In the genomic region with DNA sequence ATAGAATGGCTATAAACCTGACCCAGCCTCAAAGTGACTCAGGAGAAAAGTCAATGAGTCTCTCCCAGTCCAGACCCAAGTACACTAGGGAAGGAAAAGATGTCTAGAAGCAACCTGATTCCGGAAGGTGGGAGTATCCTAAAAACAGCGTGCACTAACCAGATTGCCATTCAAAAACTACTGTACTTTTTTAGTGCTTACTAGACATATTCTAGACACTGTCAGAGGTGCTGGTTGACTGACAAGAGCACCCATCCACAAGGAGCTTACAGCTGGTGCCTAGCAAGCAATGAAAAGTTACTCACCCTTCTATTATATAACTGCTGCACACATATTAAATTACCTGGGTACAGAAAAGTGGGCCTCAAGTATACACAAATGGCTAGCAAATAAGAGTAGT, we compare ENCODE assay signal across 16 cellular contexts.
DNase-seq lines count a peak whose midpoint lies in the region; ATAC-seq and TF ChIP-seq lines count a peak whose summit lies in the region.
"Had no signal": no experiment of that assay in that cellular context is flagged by ENCODE, and none has a peak within 500 bp of the region (broad histone marks: within the 10 kb centered on the region; RNA-seq: fewer than 3 reads in every experiment).

No MANE protein-coding gene starts in this region.

- H3K36me3 Mint-ChIP-seq in MCF 10A (ENCODE audit: insufficient read depth, unreplicated experiment), result peaks cover 77% of the 10 kb centered on the region
- H3K36me3 Mint-ChIP-seq in HFFc6 (ENCODE audit: low read depth), result peaks cover 72% of the 10 kb centered on the region
- peaks cover 3 to 17% of the 10 kb centered on the region in 2 donors for H3K36me3 Mint-ChIP-seq in activated T-cell treated with anti-CD3 and anti-CD28 coated beads, Interleukin-2, amount 50 U/mL, for 72 hours (ENCODE audit: insufficient read depth in 2 of 2)

- TF ChIP-seq CTCF in MCF 10A (IDR thresholded peaks at IDR 0.05; ENCODE audit: unreplicated experiment) (no peak), breast epithelium (IDR thresholded peaks at IDR 0.05) (no peak), HFFc6 (IDR thresholded peaks at IDR 0.05) (no peak)

- no peaks in the 10 kb centered on the region for H3K36me3 ChIP-seq in breast epithelium

- H3K4me1 Mint-ChIP-seq in MCF 10A (ENCODE audit: insufficient read depth, unreplicated experiment) (no peaks in the 10 kb centered on the region), HFFc6 (ENCODE audit: low read depth) (peaks cover 43% of the 10 kb centered on the region)
- H3K4me1 Mint-ChIP-seq in activated T-cell treated with anti-CD3 and anti-CD28 coated beads, Interleukin-2, amount 50 U/mL, for 72 hours (ENCODE audit: low read depth), result peaks cover 5% of the 10 kb centered on the region

- no peaks in the 10 kb centered on the region for H3K9me3 ChIP-seq in breast epithelium
- H3K9me3 ChIP-seq: BLaER1 had no signal

- no peak for TF ChIP-seq POLR2A in breast epithelium (IDR thresholded peaks at IDR 0.05)

- DNase-seq in MCF 10A (ENCODE audit: unreplicated experiment), result no peak
- no peak for DNase-seq in breast epithelium (ENCODE audit: low spot score in 2 of 2)
- no peak for DNase-seq in HFFc6
- DNase-seq in myocyte (ENCODE audit: low read depth), result peak; percentile 22
- DNase-seq in activated T-cell treated with anti-CD3 and anti-CD28 coated beads, Interleukin-2, amount 50 U/mL, for 72 hours, result no peak
- DNase-seq in C1 segment of cervical spinal cord (lab: John Stamatoyannopoulos, UW), result no peak
- DNase-seq: Calu3; CD8-positive, alpha-beta T cell; DMS53; DND-41; EL had no signal

- H3K27ac Mint-ChIP-seq in MCF 10A (ENCODE audit: low read depth, unreplicated experiment), result peak overlapping the region; percentile 51
- H3K27ac Mint-ChIP-seq in HFFc6, result peak overlapping the region; percentile 44
- no peak overlapping the region for H3K27ac Mint-ChIP-seq in activated T-cell treated with anti-CD3 and anti-CD28 coated beads, Interleukin-2, amount 50 U/mL, for 72 hours
- H3K27ac Mint-ChIP-seq: CD8-positive, alpha-beta T cell had no signal

- POLR2A ChIA-PET in MCF 10A (lab: Yijun Ruan, JAX), result interaction anchor here (0.7 to 1.0 kb wide), 2 partner anchors 81 to 170 kb away, joined by 3 to 4 read pairs; no protein-coding TSS in a partner anchor

- CTCF ChIA-PET in MCF 10A (lab: Yijun Ruan, JAX), result no interaction called here

- intact Hi-C loops in MCF 10A (cut with micrococcal nuclease), result no loop called here
- intact Hi-C loops in breast epithelium (cut with DNase I; ENCODE audit: low total_unique reads), result no loop called here

- H3K27ac ChIP-seq in breast epithelium, result no peak overlapping the region
- H3K27ac ChIP-seq: 22Rv1, BLaER1 had no signal

- H3K27me3 Mint-ChIP-seq in MCF 10A (ENCODE audit: insufficient read depth, unreplicated experiment) (no peaks in the 10 kb centered on the region), HFFc6 (ENCODE audit: insufficient read depth) (peaks cover 25% of the 10 kb centered on the region)
- no peaks in the 10 kb centered on the region for H3K27me3 Mint-ChIP-seq in activated T-cell treated with anti-CD3 and anti-CD28 coated beads, Interleukin-2, amount 50 U/mL, for 72 hours (ENCODE audit: low read depth)

- ATAC-seq in activated T-cell treated with anti-CD3 and anti-CD28 coated beads, Interleukin-2, amount 50 U/mL, for 72 hours (replicated peaks in 1 of 2), result no peak
- ATAC-seq in GM18867 (IDR thresholded peaks at IDR 0.05; ENCODE audit: unreplicated experiment), result no peak
- ATAC-seq: CD8-positive, alpha-beta T cell; GM12878; HCT116 had no signal

- no peaks in the 10 kb centered on the region for H3K4me1 ChIP-seq in breast epithelium
- H3K4me1 ChIP-seq: BLaER1 had no signal

- no peak overlapping the region for H3K4me3 ChIP-seq in breast epithelium
- H3K4me3 ChIP-seq: BLaER1, GM12878 had no signal

- no peaks in the 10 kb centered on the region for H3K27me3 ChIP-seq in breast epithelium
- H3K27me3 ChIP-seq: BLaER1 had no signal

- no TSS peak for BruUV-seq in MCF 10A (replicated peaks; lab: Mats Ljungman, UMichigan)

- H3K9me3 Mint-ChIP-seq in MCF 10A (ENCODE audit: unreplicated experiment) (no peaks in the 10 kb centered on the region), HFFc6 (peaks cover 3% of the 10 kb centered on the region; the same call in 1 of the 2 replicates)
- no peaks in the 10 kb centered on the region for H3K9me3 Mint-ChIP-seq in activated T-cell treated with anti-CD3 and anti-CD28 coated beads, Interleukin-2, amount 50 U/mL, for 72 hours
- H3K9me3 Mint-ChIP-seq: CD8-positive, alpha-beta T cell had no signal

- no peak overlapping the region for H3K4me3 Mint-ChIP-seq in MCF 10A (ENCODE audit: unreplicated experiment)
- no peak overlapping the region for H3K4me3 Mint-ChIP-seq in HFFc6
- H3K4me3 Mint-ChIP-seq in activated T-cell treated with anti-CD3 and anti-CD28 coated beads, Interleukin-2, amount 50 U/mL, for 72 hours, result no peak overlapping the region
- H3K4me3 Mint-ChIP-seq: CD8-positive, alpha-beta T cell had no signal
